12 cellular contexts compared by ENCODE assay signal in the genomic region with DNA sequence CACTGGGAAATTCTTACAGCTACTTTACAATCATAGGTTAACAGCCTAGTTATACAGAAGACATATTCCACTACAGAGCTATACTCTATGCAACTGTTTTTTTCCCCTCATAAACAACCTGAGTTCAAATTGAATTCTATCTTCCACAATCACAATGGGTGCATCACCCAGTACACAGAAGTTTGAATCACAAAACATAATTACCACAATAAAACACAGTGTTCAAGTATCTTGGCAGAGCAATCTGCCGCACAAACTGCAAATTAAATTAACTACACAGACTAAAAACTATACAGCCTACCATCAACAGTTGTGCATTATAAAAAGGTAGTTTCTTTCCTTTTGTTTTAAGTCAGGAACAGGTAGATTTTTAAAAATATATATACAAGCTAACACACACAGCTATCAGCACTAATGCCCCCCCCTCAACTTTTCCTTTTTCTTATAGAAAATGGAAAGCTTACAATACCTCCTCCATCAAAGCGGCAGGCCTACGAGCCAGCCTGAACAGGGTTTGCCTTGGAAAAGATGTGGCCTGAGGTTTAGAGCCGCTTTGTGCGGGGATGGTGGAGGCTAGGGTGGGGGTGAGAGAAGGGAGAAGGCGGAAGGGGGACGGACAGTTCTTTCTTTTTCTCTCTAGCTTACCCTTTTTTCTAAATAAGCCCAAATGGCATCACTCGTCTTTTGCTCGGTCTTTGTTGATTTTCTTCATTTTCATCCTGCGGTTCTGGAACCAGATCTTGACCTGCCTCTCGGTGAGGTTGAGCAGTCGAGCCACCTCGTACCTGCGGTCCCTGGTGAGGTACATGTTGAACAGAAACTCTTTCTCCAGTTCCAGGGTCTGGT. TPM values are rescaled to one million over a fixed set of nuclear protein-coding genes. Genes with fewer than 3 reads are reported as not detected.
DNase-seq lines count a peak whose midpoint lies in the region; ATAC-seq and TF ChIP-seq lines count a peak whose summit lies in the region.
"Had no signal": no experiment of that assay in that cellular context is flagged by ENCODE, and none has a peak within 500 bp of the region (broad histone marks: within the 10 kb centered on the region; RNA-seq: fewer than 3 reads in every experiment).

No MANE protein-coding gene starts in this region.

- H3K4me3 ChIP-seq in SJSA1 (peak overlapping the region; percentile 57), suprapubic skin (peak overlapping the region; percentile 84), Karpas-422 (ENCODE audit: low read length) (no peak overlapping the region)

- H3K27me3 ChIP-seq in SJSA1 (replicated peaks) (no peaks in the 10 kb centered on the region), suprapubic skin (peaks cover 12% of the 10 kb centered on the region), Karpas-422 (ENCODE audit: low read length) (no peaks in the 10 kb centered on the region)

- H3K4me1 ChIP-seq in SJSA1 (replicated peaks) (peaks cover 54% of the 10 kb centered on the region), suprapubic skin (peaks cover 70% of the 10 kb centered on the region), Karpas-422 (ENCODE audit: low read length) (peaks cover 18% of the 10 kb centered on the region)

- H3K9me3 Mint-ChIP-seq in memory B cell: peaks cover 2% of the 10 kb centered on the region

- no peak overlapping the region for H3K9ac ChIP-seq in Karpas-422 (ENCODE audit: low read length)

- no peak for TF ChIP-seq CTCF in suprapubic skin (IDR thresholded peaks at IDR 0.05)

- ATAC-seq in memory B cell (ENCODE audit: low read depth): no peak

- TF ChIP-seq EP300 in suprapubic skin (IDR thresholded peaks at IDR 0.05): no peak

- H3K4me1 Mint-ChIP-seq in memory B cell: peaks cover 13% of the 10 kb centered on the region

- no peak overlapping the region for H3K4me2 ChIP-seq in Karpas-422 (ENCODE audit: low read depth, low read length, poor library complexity, severe bottlenecking)

- DNase-seq in activated CD8-positive, alpha-beta memory T cell treated with anti-CD3 and anti-CD28 coated beads, Interleukin-2, amount 50 U/mL, for 4 hours: peak; percentile 2
- DNase-seq in activated CD8-positive, alpha-beta memory T cell treated with anti-CD3 and anti-CD28 coated beads, Interleukin-2, amount 50 U/mL, for 48 hours: no peak
- DNase-seq in SJSA1 (ENCODE audit: low read depth in 1 of 2, low spot score in 2 of 2) (no peak), memory B cell (ENCODE audit: low spot score in 2 of 2) (no peak), suprapubic skin (ENCODE audit: low spot score in 2 of 2) (peak in 1 of 2 donors; percentile 56), Karpas-422 (no peak), HuH-7.5 (ENCODE audit: low spot score) (no peak), pons (ENCODE audit: low spot score) (no peak)
- DNase-seq: activated CD8-positive, alpha-beta memory T cell treated with anti-CD3 and anti-CD28 coated beads for 24 hours; MM.1S; NCI-H69 had no signal

- H3K27me3 Mint-ChIP-seq in memory B cell: peaks cover 26% of the 10 kb centered on the region

- peak overlapping the region; percentile 4 for H3K27ac Mint-ChIP-seq in memory B cell

- H3K9me3 ChIP-seq in SJSA1 (replicated peaks) (no peaks in the 10 kb centered on the region), suprapubic skin (no peaks in the 10 kb centered on the region), Karpas-422 (ENCODE audit: low read length) (no peaks in the 10 kb centered on the region)
- H3K9me3 ChIP-seq: ascending aorta had no signal

- no peak for TF ChIP-seq POLR2A in suprapubic skin (IDR thresholded peaks at IDR 0.05)

- no peak overlapping the region for H2AFZ ChIP-seq in Karpas-422 (ENCODE audit: low read length)

- no peaks in the 10 kb centered on the region for H4K20me1 ChIP-seq in Karpas-422 (ENCODE audit: insufficient read depth, low read depth, low read length)

- H3K4me3 Mint-ChIP-seq in memory B cell: no peak overlapping the region

- H3K79me2 ChIP-seq in Karpas-422 (ENCODE audit: low read length): no peaks in the 10 kb centered on the region

- no peaks in the 10 kb centered on the region for H3K9me2 ChIP-seq in Karpas-422 (replicated peaks; ENCODE audit: insufficient read depth, low read length)

- H3K27ac ChIP-seq in SJSA1 (no peak overlapping the region), suprapubic skin (peak overlapping the region; percentile 97), Karpas-422 (ENCODE audit: low read length) (no peak overlapping the region)
- H3K27ac ChIP-seq: ascending aorta had no signal

- peaks cover 2% of the 10 kb centered on the region for H3K36me3 Mint-ChIP-seq in memory B cell

- 25% methylated on average over 14 of the region's 14 CpGs for WGBS in suprapubic skin

- H3K36me3 ChIP-seq in SJSA1: peaks cover 28% of the 10 kb centered on the region
- H3K36me3 ChIP-seq in suprapubic skin: no peaks in the 10 kb centered on the region
- no peaks in the 10 kb centered on the region for H3K36me3 ChIP-seq in Karpas-422 (ENCODE audit: insufficient read depth, low read length)
- H3K36me3 ChIP-seq: ascending aorta had no signal

RNA-seq across cellular contexts. Expression of a gene that starts 2.2 kb away (rescaled TPM):
- total RNA-seq in SJSA1 (2014; rRNA removed; shearing (Covaris generic)): 7.0 and 16.3 TPM in 2 replicates
- 10 to 100 TPM; 26.7 to 64.8 (median 48.7) TPM for total RNA-seq in suprapubic skin
- total RNA-seq in Karpas-422 (2014; rRNA removed; shearing (Covaris generic); ENCODE audit: low replicate concordance): not detected in 2 replicates
- total RNA-seq: ascending aorta had no signal

RNA-seq across cellular contexts. Expression of a gene that starts 6.7 kb away (rescaled TPM):
- total RNA-seq in SJSA1 (2014; rRNA removed; shearing (Covaris generic)): 0.09 and 2.9 TPM in 2 replicates
- total RNA-seq in suprapubic skin: 10 to 100 TPM; 14.8 to 23.6 (median 17.5) TPM
- total RNA-seq in Karpas-422 (2014; rRNA removed; shearing (Covaris generic); ENCODE audit: low replicate concordance): 7.5 and 10.2 TPM in 2 replicates

RNA-seq across cellular contexts. Expression of a gene that starts 10.8 kb away (rescaled TPM):
- 0.13 and 1.8 TPM in 2 replicates for total RNA-seq in SJSA1 (2014; rRNA removed; shearing (Covaris generic))
- total RNA-seq in suprapubic skin: 10 to 100 TPM in 1 of 4 donors, 1 to 10 TPM in 3; 5.5 to 19.9 (median 6.2) TPM
- total RNA-seq in Karpas-422 (2014; rRNA removed; shearing (Covaris generic); ENCODE audit: low replicate concordance): 1.3 TPM in 2 replicates

RNA-seq across cellular contexts. Expression of a gene that starts 11.0 kb away (rescaled TPM):
- total RNA-seq in SJSA1 (2014; rRNA removed; shearing (Covaris generic)): 8.6 and 15.5 TPM in 2 replicates
- 1 to 10 TPM; 4.7 to 8.9 (median 6.0) TPM for total RNA-seq in suprapubic skin
- not detected in 2 replicates for total RNA-seq in Karpas-422 (2014; rRNA removed; shearing (Covaris generic); ENCODE audit: low replicate concordance)
- total RNA-seq: ascending aorta had no signal

RNA-seq across cellular contexts. Expression of a gene that starts 15.6 kb away (rescaled TPM):
- total RNA-seq in SJSA1 (2014; rRNA removed; shearing (Covaris generic)): 0.79 TPM in 1 of 2 replicates, not detected in the other
- total RNA-seq in suprapubic skin: 1 to 10 TPM; 4.0 to 9.3 (median 6.4) TPM
- total RNA-seq in Karpas-422 (2014; rRNA removed; shearing (Covaris generic); ENCODE audit: low replicate concordance): 3.4 and 8.4 TPM in 2 replicates
